Comparison of ENCODE assay signal across 28 cellular contexts in the genomic region with DNA sequence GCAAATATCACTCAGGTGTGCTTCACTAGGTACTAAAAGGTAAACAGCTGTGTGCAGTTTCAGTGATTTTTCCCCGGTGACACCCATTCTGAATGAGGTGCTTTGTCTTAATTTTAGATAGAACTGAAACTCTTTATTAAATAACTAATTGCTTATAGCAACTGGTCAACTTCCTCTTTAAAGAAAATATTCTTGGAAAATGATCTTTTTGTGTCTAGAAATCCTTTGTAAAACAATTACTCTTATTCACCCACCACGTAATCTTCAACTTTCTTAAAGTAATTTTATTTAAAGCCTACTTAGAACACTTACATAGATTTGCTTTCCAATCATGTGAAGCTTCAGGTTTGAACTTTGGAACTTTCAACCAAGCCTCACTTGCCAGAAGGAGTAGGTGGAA.
"Had no signal": no experiment of that assay in that cellular context is flagged by ENCODE, and none has a peak within 500 bp of the region (broad histone marks: within the 10 kb centered on the region; RNA-seq: fewer than 3 reads in every experiment).

No MANE protein-coding gene starts in this region.

- FAIRE-seq: colon, kidney had no signal

- H3K36me3 ChIP-seq: gastrocnemius medialis, neural progenitor cell, right lobe of liver, thyroid gland, vagina had no signal

- H3K4me3 Mint-ChIP-seq: mesothelial cell of epicardium; naive thymus-derived CD4-positive, alpha-beta T cell; nephron; neural progenitor cell; stimulated activated naive CD8-positive, alpha-beta T cell treated with anti-CD3 and anti-CD28 coated beads, Interleukin-15, amount 100 ng/mL, for 72 hours had no signal

- DNase-seq: dorsolateral prefrontal cortex; effector CD4-positive, alpha-beta T cell; foreskin fibroblast; gastrocnemius medialis; head of caudate nucleus; kidney; mucosa of descending colon; naive thymus-derived CD4-positive, alpha-beta T cell; posterior cingulate gyrus; psoas muscle; retina; right lobe of liver; stimulated activated CD4-positive, alpha-beta T cell treated with anti-CD3 and anti-CD28 coated beads, Interleukin-12 subunit alpha, Interleukin-12 subunit beta, amount 100 ng/mL, for 4 hours; stimulated activated CD4-positive, alpha-beta T cell treated with anti-CD3 and anti-CD28 coated beads, Interleukin-1b, Interleukin-23, amount 100 ng/mL, for 48 hours; stimulated activated CD4-positive, alpha-beta T cell treated with anti-CD3 and anti-CD28 coated beads, Interleukin-4, amount 100 ng/mL, for 1 hour; stimulated activated CD8-positive, alpha-beta memory T cell treated with anti-CD3 and anti-CD28 coated beads, Interleukin-4, amount 100 ng/mL, for 48 hours; stimulated activated naive CD4-positive, alpha-beta T cell; stimulated activated naive CD8-positive, alpha-beta T cell treated with anti-CD3 and anti-CD28 coated beads, Interleukin-15, amount 100 ng/mL, for 72 hours; thyroid gland; trophoblast cell had no signal

- H3K36me3 Mint-ChIP-seq: mesothelial cell of epicardium, neural progenitor cell had no signal

- H3K4me2 ChIP-seq: neural progenitor cell had no signal

- H2AFZ ChIP-seq: neural progenitor cell had no signal

- H3K4me1 ChIP-seq: gastrocnemius medialis, neural progenitor cell, right lobe of liver, thyroid gland had no signal

- H3K27ac Mint-ChIP-seq: mesothelial cell of epicardium; naive thymus-derived CD4-positive, alpha-beta T cell; neural progenitor cell; stimulated activated naive CD8-positive, alpha-beta T cell treated with anti-CD3 and anti-CD28 coated beads, Interleukin-15, amount 100 ng/mL, for 72 hours had no signal

- H3K27me3 ChIP-seq: gastrocnemius medialis, neural progenitor cell, right lobe of liver, thyroid gland, vagina had no signal

- H3K9me3 ChIP-seq: gastrocnemius medialis, mucosa of descending colon, psoas muscle, right lobe of liver, thyroid gland, vagina had no signal

- ATAC-seq: esophagus mucosa; gastrocnemius medialis; mucosa of descending colon; naive thymus-derived CD4-positive, alpha-beta T cell; psoas muscle; stimulated activated naive CD8-positive, alpha-beta T cell treated with anti-CD3 and anti-CD28 coated beads, Interleukin-15, amount 100 ng/mL, for 72 hours had no signal

- H3K9me3 Mint-ChIP-seq: mesothelial cell of epicardium; neural progenitor cell; stimulated activated naive CD8-positive, alpha-beta T cell treated with anti-CD3 and anti-CD28 coated beads, Interleukin-15, amount 100 ng/mL, for 72 hours had no signal

- H3K27ac ChIP-seq: dorsolateral prefrontal cortex, epithelial cell of prostate, gastrocnemius medialis, neural progenitor cell, psoas muscle, right lobe of liver, thyroid gland, vagina had no signal

- H3K4me3 ChIP-seq: dorsolateral prefrontal cortex, gastrocnemius medialis, mucosa of descending colon, neural progenitor cell, psoas muscle, right lobe of liver, smooth muscle cell, thyroid gland, vagina had no signal

- H3K9ac ChIP-seq: neural progenitor cell had no signal
